In genomic region chr4:2516635-2517034, GRCh38 we compare ENCODE assay signal across 18 cellular contexts. TPM values are rescaled to one million over a fixed set of nuclear protein-coding genes. Genes with fewer than 3 reads are reported as not detected.
A peak's percentile ranks its signal among the peaks of the same experiment; 100 is the strongest.
DNase-seq lines count a peak whose midpoint lies in the region; ATAC-seq and TF ChIP-seq lines count a peak whose summit lies in the region.
"Had no signal": no experiment of that assay in that cellular context is flagged by ENCODE, and none has a peak within 500 bp of the region (broad histone marks: within the 10 kb centered on the region; RNA-seq: fewer than 3 reads in every experiment).

No MANE protein-coding gene starts in this region.

- no peak for TF ChIP-seq EP300 in upper lobe of left lung (IDR thresholded peaks at IDR 0.05)

- no peaks in the 10 kb centered on the region for H3K27me3 Mint-ChIP-seq in activated naive CD4-positive, alpha-beta T cell treated with anti-CD3 and anti-CD28 coated beads for 36 hours (ENCODE audit: low read depth)
- H3K27me3 Mint-ChIP-seq in CD14-positive monocyte (ENCODE audit: low read depth in 3 of 3) (no peaks in the 10 kb centered on the region), WTC11 (ENCODE audit: low read depth) (no peaks in the 10 kb centered on the region; the same call in 1 of the 2 replicates), osteocyte (ENCODE audit: unreplicated experiment) (no peaks in the 10 kb centered on the region)

- 87 to 92% methylated on average over 2 of the region's 2 CpGs for WGBS in upper lobe of left lung, 2 donors

- H3K4me1 ChIP-seq in upper lobe of left lung = peaks cover 0 to 5% (median 0%) of the 10 kb centered on the region in 4 donors

- H3K27me3 ChIP-seq in upper lobe of left lung = no peaks in the 10 kb centered on the region

- peak overlapping the region; percentile 20 to 50 for H3K27ac Mint-ChIP-seq in activated naive CD4-positive, alpha-beta T cell treated with anti-CD3 and anti-CD28 coated beads, Interleukin-2, amount 50 U/mL, for 72 hours
- H3K27ac Mint-ChIP-seq in activated naive CD4-positive, alpha-beta T cell treated with anti-CD3 and anti-CD28 coated beads for 36 hours = no peak overlapping the region
- H3K27ac Mint-ChIP-seq in CD14-positive monocyte (peak overlapping the region in 5 of 7 donors; percentile 14 to 63 (median 41)), WTC11 (no peak overlapping the region), osteocyte (ENCODE audit: unreplicated experiment) (peak overlapping the region; percentile 44)

- no peak overlapping the region for H3K4me3 Mint-ChIP-seq in activated naive CD4-positive, alpha-beta T cell treated with anti-CD3 and anti-CD28 coated beads for 36 hours
- no peak overlapping the region for H3K4me3 Mint-ChIP-seq in CD14-positive monocyte
- no peak overlapping the region for H3K4me3 Mint-ChIP-seq in WTC11
- no peak overlapping the region for H3K4me3 Mint-ChIP-seq in osteocyte (ENCODE audit: unreplicated experiment)
- H3K4me3 Mint-ChIP-seq: IgD-negative memory B cell had no signal

- POLR2A ChIA-PET in WTC11 (lab: Charles Lee) = no interaction called here

- TF ChIP-seq POLR2A in upper lobe of left lung (IDR thresholded peaks at IDR 0.05) = no peak

- CTCF ChIA-PET in activated naive CD4-positive, alpha-beta T cell treated with anti-CD3 and anti-CD28 coated beads for 36 hours (lab: Charles Lee) = no interaction called here
- CTCF ChIA-PET in WTC11 (lab: Charles Lee) = interaction anchor here (0.7 to 1.1 kb wide), 3 partner anchors 16 to 296 kb away, joined by 3 read pairs; no protein-coding TSS in a partner anchor

- H3K4me1 Mint-ChIP-seq in activated naive CD4-positive, alpha-beta T cell treated with anti-CD3 and anti-CD28 coated beads for 36 hours (ENCODE audit: low read depth) = no peaks in the 10 kb centered on the region
- no peaks in the 10 kb centered on the region for H3K4me1 Mint-ChIP-seq in CD14-positive monocyte
- H3K4me1 Mint-ChIP-seq in WTC11 = no peaks in the 10 kb centered on the region
- H3K4me1 Mint-ChIP-seq in osteocyte (ENCODE audit: unreplicated experiment) = peaks cover 3% of the 10 kb centered on the region

- peaks cover 23 to 47% (median 37%) of the 10 kb centered on the region in 4 donors for H3K36me3 ChIP-seq in upper lobe of left lung

- no peak for TF ChIP-seq CTCF in CD14-positive monocyte (IDR thresholded peaks at IDR 0.05)
- no peak for TF ChIP-seq CTCF in WTC11 (IDR thresholded peaks at IDR 0.05)
- TF ChIP-seq CTCF in osteocyte (IDR thresholded peaks at IDR 0.05) = no peak
- TF ChIP-seq CTCF in GM20000 (IDR thresholded peaks at IDR 0.05; ENCODE audit: extremely low read depth, missing control alignments) = no peak
- TF ChIP-seq CTCF in upper lobe of left lung (IDR thresholded peaks at IDR 0.05) = no peak

- intact Hi-C loops in activated naive CD4-positive, alpha-beta T cell treated with anti-CD3 and anti-CD28 coated beads for 36 hours (cut with micrococcal nuclease) = no loop called here
- intact Hi-C loops in CD14-positive monocyte (cut with micrococcal nuclease) = no loop called here

- H3K4me3 ChIP-seq in upper lobe of left lung = no peak overlapping the region

- no peak for DNase-seq in activated naive CD4-positive, alpha-beta T cell treated with anti-CD3 and anti-CD28 coated beads, Interleukin-2, amount 50 U/mL, for 72 hours (ENCODE audit: low spot score in 2 of 2)
- no peak for DNase-seq in activated naive CD4-positive, alpha-beta T cell treated with anti-CD3 and anti-CD28 coated beads for 36 hours
- DNase-seq in CD14-positive monocyte (ENCODE audit: low spot score) = no peak
- no peak for DNase-seq in WTC11 (ENCODE audit: low spot score)
- no peak for DNase-seq in osteocyte (ENCODE audit: extremely low spot score, unreplicated experiment)
- DNase-seq in GM20000 (ENCODE audit: low spot score) = no peak
- DNase-seq in activated CD4-positive, alpha-beta T cell treated with anti-CD3 and anti-CD28 coated beads, Interleukin-2, amount 50 U/mL, for 4 hours = no peak
- no peak for DNase-seq in upper lobe of left lung
- DNase-seq: 8988T, C1 segment of cervical spinal cord, COR-L47, DMS153, EL, NCI-H1417, NCI-H1930, NCI-H2171 treated with DMSO at 0.1 percent for 48 hours, NCI-H510A treated with DMSO at 0.1 percent for 48 hours had no signal

- peak in 1 of 2 donors; percentile 24 for ATAC-seq in activated naive CD4-positive, alpha-beta T cell treated with anti-CD3 and anti-CD28 coated beads, Interleukin-2, amount 50 U/mL, for 72 hours
- ATAC-seq in WTC11 = peak; percentile 34
- ATAC-seq in upper lobe of left lung (ENCODE audit: low FRiP score in 2 of 2) = no peak

- H3K9me3 Mint-ChIP-seq in activated naive CD4-positive, alpha-beta T cell treated with anti-CD3 and anti-CD28 coated beads, Interleukin-2, amount 50 U/mL, for 72 hours = no peaks in the 10 kb centered on the region
- no peaks in the 10 kb centered on the region for H3K9me3 Mint-ChIP-seq in activated naive CD4-positive, alpha-beta T cell treated with anti-CD3 and anti-CD28 coated beads for 36 hours
- peaks cover 0 to 2% (median 0%) of the 10 kb centered on the region in 7 donors for H3K9me3 Mint-ChIP-seq in CD14-positive monocyte
- H3K9me3 Mint-ChIP-seq in WTC11 = no peaks in the 10 kb centered on the region
- H3K9me3 Mint-ChIP-seq in osteocyte (ENCODE audit: unreplicated experiment) = no peaks in the 10 kb centered on the region
- H3K9me3 Mint-ChIP-seq: IgD-negative memory B cell had no signal

- H3K9me3 ChIP-seq in upper lobe of left lung = no peaks in the 10 kb centered on the region

- peaks cover 6 to 24% of the 10 kb centered on the region in 2 donors for H3K36me3 Mint-ChIP-seq in activated naive CD4-positive, alpha-beta T cell treated with anti-CD3 and anti-CD28 coated beads, Interleukin-2, amount 50 U/mL, for 72 hours
- peaks cover 33% of the 10 kb centered on the region for H3K36me3 Mint-ChIP-seq in activated naive CD4-positive, alpha-beta T cell treated with anti-CD3 and anti-CD28 coated beads for 36 hours (ENCODE audit: low read depth)
- H3K36me3 Mint-ChIP-seq in CD14-positive monocyte = peaks cover 45 to 57% of the 10 kb centered on the region in 2 donors
- peaks cover 41% of the 10 kb centered on the region for H3K36me3 Mint-ChIP-seq in WTC11
- H3K36me3 Mint-ChIP-seq in osteocyte (ENCODE audit: unreplicated experiment) = peaks cover 23% of the 10 kb centered on the region

- no peak overlapping the region for H3K27ac ChIP-seq in upper lobe of left lung

TF ChIP-seq in WTC11, 78 proteins besides CTCF, POLR2A, EP300 and RAD21 (continues in another document):
- no peak for TF ChIP-seq NR2C2 (CRISPR knock-in tag; IDR thresholded peaks at IDR 0.05)
- no peak for TF ChIP-seq FOXJ3 (CRISPR knock-in tag; IDR thresholded peaks at IDR 0.05; ENCODE audit: borderline replicate concordance)
- no peak for TF ChIP-seq FOXP1 (CRISPR knock-in tag; IDR thresholded peaks at IDR 0.05; ENCODE audit: borderline replicate concordance)
- TF ChIP-seq TEAD4 (CRISPR knock-in tag; IDR thresholded peaks at IDR 0.05) = no peak
- no peak for TF ChIP-seq ELF4 (CRISPR knock-in tag; IDR thresholded peaks at IDR 0.05; ENCODE audit: low read depth)
- TF ChIP-seq TCF7 (CRISPR knock-in tag; IDR thresholded peaks at IDR 0.05; ENCODE audit: low read depth) = no peak
- TF ChIP-seq PRDM15 (CRISPR knock-in tag; IDR thresholded peaks at IDR 0.05) = no peak
- TF ChIP-seq, protein P1, sequence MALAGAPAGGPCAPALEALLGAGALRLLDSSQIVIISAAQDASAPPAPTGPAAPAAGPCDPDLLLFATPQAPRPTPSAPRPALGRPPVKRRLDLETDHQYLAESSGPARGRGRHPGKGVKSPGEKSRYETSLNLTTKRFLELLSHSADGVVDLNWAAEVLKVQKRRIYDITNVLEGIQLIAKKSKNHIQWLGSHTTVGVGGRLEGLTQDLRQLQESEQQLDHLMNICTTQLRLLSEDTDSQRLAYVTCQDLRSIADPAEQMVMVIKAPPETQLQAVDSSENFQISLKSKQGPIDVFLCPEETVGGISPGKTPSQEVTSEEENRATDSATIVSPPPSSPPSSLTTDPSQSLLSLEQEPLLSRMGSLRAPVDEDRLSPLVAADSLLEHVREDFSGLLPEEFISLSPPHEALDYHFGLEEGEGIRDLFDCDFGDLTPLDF (CRISPR knock-in tag; IDR thresholded peaks at IDR 0.05) = no peak

RNA-seq across cellular contexts. Expression of gene FAM193A, which starts 19.8 kb away (rescaled TPM):
- 10 to 100 TPM; 31.0 to 32.4 TPM for total RNA-seq in activated naive CD4-positive, alpha-beta T cell treated with anti-CD3 and anti-CD28 coated beads, Interleukin-2, amount 50 U/mL, for 72 hours
- 10 to 100 TPM; 20.1 to 20.4 TPM for total RNA-seq in activated naive CD4-positive, alpha-beta T cell treated with anti-CD3 and anti-CD28 coated beads for 36 hours
- under 1 TPM; 0.66 to 0.82 TPM for polyA plus RNA-seq in CD14-positive monocyte
- total RNA-seq in WTC11 (2021) (24.4 to 28.1 TPM (median 24.6 TPM) in 3 replicates), osteocyte (35.3 and 36.5 TPM in 2 replicates), upper lobe of left lung (10 to 100 TPM; 23.7 to 87.0 (median 27.1) TPM)

RNA-seq across cellular contexts. Expression of gene RNF4, which starts 47.7 kb away (rescaled TPM):
- total RNA-seq in activated naive CD4-positive, alpha-beta T cell treated with anti-CD3 and anti-CD28 coated beads, Interleukin-2, amount 50 U/mL, for 72 hours = 10 to 100 TPM; 76.0 to 91.1 TPM
- 10 to 100 TPM; 69.2 to 73.1 TPM for total RNA-seq in activated naive CD4-positive, alpha-beta T cell treated with anti-CD3 and anti-CD28 coated beads for 36 hours
- polyA plus RNA-seq in CD14-positive monocyte = 10 to 100 TPM; 28.8 to 37.0 TPM
- total RNA-seq in WTC11 (2021) = 77.8 to 87.3 TPM (median 82.5 TPM) in 3 replicates
- 57.6 and 63.4 TPM in 2 replicates for total RNA-seq in osteocyte
- total RNA-seq in upper lobe of left lung = 10 to 100 TPM; 28.0 to 48.5 (median 43.3) TPM

Comparison
In these comparisons a context has a peak if more than half of its experiments do, and no peak if none do; other contexts are left out.
1. H3K27ac Mint-ChIP-seq: peak in activated naive CD4-positive, alpha-beta T cell treated with anti-CD3 and anti-CD28 coated beads, Interleukin-2, amount 50 U/mL, for 72 hours (2 of 2), CD14-positive monocyte (5 of 7) and osteocyte (single experiment); none in activated naive CD4-positive, alpha-beta T cell treated with anti-CD3 and anti-CD28 coated beads for 36 hours (single experiment) and WTC11 (single experiment).